1 cellular context compared by ENCODE assay signal in genomic region chr16:55019419-55020131, GRCh38.
TF ChIP-seq lines count a peak whose summit lies in the region.

No MANE protein-coding gene starts in this region.

TF ChIP-seq in HEK293, 187 proteins besides CTCF, POLR2A, EP300 and RAD21 (continued from another document):
- no peak for TF ChIP-seq ZNF18 (tag by site-specific recombination; IDR thresholded peaks at IDR 0.05)
- no peak for TF ChIP-seq ZNF350 (tag by site-specific recombination; IDR thresholded peaks at IDR 0.05)
- 0 out of 2 replicates have a peak, but pooled peaks have one; percentile 31 for TF ChIP-seq ZNF248 (tag by site-specific recombination; IDR thresholded peaks at IDR 0.05)
